17 cellular contexts compared by ENCODE assay signal in the genomic region with DNA sequence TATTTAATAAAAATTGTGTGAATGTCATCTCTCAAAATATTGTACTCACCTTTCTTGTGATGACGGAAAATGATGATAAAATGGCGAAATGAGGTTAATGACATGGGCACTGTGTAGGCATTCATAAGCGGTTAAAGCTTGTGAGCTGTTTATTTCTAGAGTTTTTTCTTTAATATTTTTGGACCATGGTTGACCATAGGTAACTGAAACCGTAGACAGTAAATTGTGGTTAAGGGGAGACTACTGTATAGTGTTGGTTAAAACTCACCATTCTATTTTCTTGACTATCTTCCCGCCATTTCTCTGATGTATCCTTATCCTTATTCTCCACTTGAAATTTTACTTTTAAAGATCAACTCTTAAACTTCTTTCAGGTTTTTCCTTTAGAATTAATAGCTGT. TPM values are rescaled to one million over a fixed set of nuclear protein-coding genes. Genes with fewer than 3 reads are reported as not detected.
DNase-seq lines count a peak whose midpoint lies in the region; ATAC-seq and TF ChIP-seq lines count a peak whose summit lies in the region.
"Had no signal": no experiment of that assay in that cellular context is flagged by ENCODE, and none has a peak within 500 bp of the region (broad histone marks: within the 10 kb centered on the region; RNA-seq: fewer than 3 reads in every experiment).

No MANE protein-coding gene starts in this region.

- H3K9ac ChIP-seq in BLaER1 = no peak overlapping the region

- H4K20me1 ChIP-seq in BLaER1 (peaks cover 100% of the 10 kb centered on the region), hepatocyte (ENCODE audit: insufficient read depth, poor library complexity, severe bottlenecking) (peaks cover 60% of the 10 kb centered on the region)

- peak; percentile 27 for ATAC-seq in HG03571 (IDR thresholded peaks at IDR 0.05; ENCODE audit: unreplicated experiment)

- H3K9me2 ChIP-seq in hepatocyte (replicated peaks; ENCODE audit: insufficient read depth) = no peaks in the 10 kb centered on the region

- no peak overlapping the region for H3K27ac ChIP-seq in BLaER1
- H3K27ac ChIP-seq in neutrophil = peak overlapping the region; percentile 82
- H3K27ac ChIP-seq in hepatocyte = no peak overlapping the region

- no peaks in the 10 kb centered on the region for H3K27me3 Mint-ChIP-seq in activated naive CD8-positive, alpha-beta T cell treated with anti-CD3 and anti-CD28 coated beads for 36 hours
- H3K27me3 Mint-ChIP-seq in activated naive CD4-positive, alpha-beta T cell treated with anti-CD3 and anti-CD28 coated beads for 36 hours (ENCODE audit: low read depth) = no peaks in the 10 kb centered on the region
- H3K27me3 Mint-ChIP-seq: CD4-positive, alpha-beta T cell had no signal

- WGBS in hepatocyte (ENCODE audit: low lambda C conversion rate, missing lambda C conversion rate) = over 99% methylated on average over 5 of the region's 5 CpGs

- DNase-seq in activated naive CD8-positive, alpha-beta T cell treated with anti-CD3 and anti-CD28 coated beads for 36 hours = no peak
- no peak for DNase-seq in activated naive CD4-positive, alpha-beta T cell treated with anti-CD3 and anti-CD28 coated beads for 36 hours
- no peak for DNase-seq in germinal center (ENCODE audit: low spot score)
- no peak for DNase-seq in hepatocyte (ENCODE audit: low spot score)
- DNase-seq in activated CD8-positive, alpha-beta memory T cell treated with anti-CD3 and anti-CD28 coated beads, Interleukin-2, amount 50 U/mL, for 48 hours = no peak
- DNase-seq: Caco-2; CD4-positive, alpha-beta T cell; GDM1; NCI-H1417; NCI-H187; NCI-H2227 treated with DMSO at 0.1 percent for 48 hours; NCI-H526; Right ventricle myocardium superior; SW 1271 had no signal

- H3K36me3 ChIP-seq in BLaER1 (peaks cover 74% of the 10 kb centered on the region), neutrophil (no peaks in the 10 kb centered on the region), hepatocyte (replicated peaks; ENCODE audit: insufficient read depth, low read depth) (no peaks in the 10 kb centered on the region)

- H3K4me3 Mint-ChIP-seq in activated naive CD8-positive, alpha-beta T cell treated with anti-CD3 and anti-CD28 coated beads for 36 hours = no peak overlapping the region
- H3K4me3 Mint-ChIP-seq in activated naive CD4-positive, alpha-beta T cell treated with anti-CD3 and anti-CD28 coated beads for 36 hours = no peak overlapping the region
- H3K4me3 Mint-ChIP-seq: CD4-positive, alpha-beta T cell had no signal

- peaks cover 32% of the 10 kb centered on the region for H3K36me3 Mint-ChIP-seq in activated naive CD8-positive, alpha-beta T cell treated with anti-CD3 and anti-CD28 coated beads for 36 hours
- H3K36me3 Mint-ChIP-seq in activated naive CD4-positive, alpha-beta T cell treated with anti-CD3 and anti-CD28 coated beads for 36 hours (ENCODE audit: low read depth) = peaks cover 19% of the 10 kb centered on the region

- no peaks in the 10 kb centered on the region for H3K9me3 Mint-ChIP-seq in activated naive CD8-positive, alpha-beta T cell treated with anti-CD3 and anti-CD28 coated beads for 36 hours
- no peaks in the 10 kb centered on the region for H3K9me3 Mint-ChIP-seq in activated naive CD4-positive, alpha-beta T cell treated with anti-CD3 and anti-CD28 coated beads for 36 hours
- H3K9me3 Mint-ChIP-seq: CD4-positive, alpha-beta T cell had no signal

- H3K4me2 ChIP-seq in BLaER1 = peak overlapping the region; percentile 35
- H3K4me2 ChIP-seq in hepatocyte = no peak overlapping the region

- no peak overlapping the region for H3K4me3 ChIP-seq in BLaER1
- peak overlapping the region; percentile 18 to 19 for H3K4me3 ChIP-seq in neutrophil (ENCODE audit: low read depth in 1 of 2, low read length in 1 of 2)
- H3K4me3 ChIP-seq in hepatocyte = no peak overlapping the region

- peaks cover 27% of the 10 kb centered on the region for H3K4me1 ChIP-seq in BLaER1
- peaks cover 55 to 56% of the 10 kb centered on the region in 2 experiments for H3K4me1 ChIP-seq in neutrophil (ENCODE audit: control insufficient read depth in 1 of 2, insufficient read depth in 1 of 2, low read depth in 1 of 2, low read length in 1 of 2)
- no peaks in the 10 kb centered on the region for H3K4me1 ChIP-seq in hepatocyte (ENCODE audit: insufficient read depth)
- H3K4me1 ChIP-seq: Caco-2 had no signal

- no peak for TF ChIP-seq CTCF in neutrophil (IDR thresholded peaks at IDR 0.05)
- no peak for TF ChIP-seq CTCF in hepatocyte (IDR thresholded peaks at IDR 0.05; ENCODE audit: poor library complexity)

- CTCF ChIA-PET in activated naive CD4-positive, alpha-beta T cell treated with anti-CD3 and anti-CD28 coated beads for 36 hours (lab: Charles Lee) = interaction anchor here (0.6 kb wide), 1 partner anchor 42 kb away, joined by 3 read pairs; no protein-coding TSS in a partner anchor

- no peaks in the 10 kb centered on the region for H3K27me3 ChIP-seq in BLaER1
- no peaks in the 10 kb centered on the region for H3K27me3 ChIP-seq in neutrophil
- no peaks in the 10 kb centered on the region for H3K27me3 ChIP-seq in hepatocyte

- peak overlapping the region; percentile 12 for H3K27ac Mint-ChIP-seq in activated naive CD8-positive, alpha-beta T cell treated with anti-CD3 and anti-CD28 coated beads for 36 hours
- no peak overlapping the region for H3K27ac Mint-ChIP-seq in activated naive CD4-positive, alpha-beta T cell treated with anti-CD3 and anti-CD28 coated beads for 36 hours

- H2AFZ ChIP-seq in hepatocyte = no peak overlapping the region

- peaks cover 34% of the 10 kb centered on the region for H3K4me1 Mint-ChIP-seq in activated naive CD8-positive, alpha-beta T cell treated with anti-CD3 and anti-CD28 coated beads for 36 hours
- H3K4me1 Mint-ChIP-seq in activated naive CD4-positive, alpha-beta T cell treated with anti-CD3 and anti-CD28 coated beads for 36 hours (ENCODE audit: low read depth) = peaks cover 42% of the 10 kb centered on the region

- peaks cover 100% of the 10 kb centered on the region for H3K79me2 ChIP-seq in hepatocyte

- H3K9me3 ChIP-seq in BLaER1 = peaks cover 9% of the 10 kb centered on the region; the same call in 1 of the 2 replicates
- H3K9me3 ChIP-seq in neutrophil = no peaks in the 10 kb centered on the region
- no peaks in the 10 kb centered on the region for H3K9me3 ChIP-seq in hepatocyte (ENCODE audit: low read depth)
- H3K9me3 ChIP-seq: Caco-2 had no signal

- intact Hi-C loops in activated naive CD4-positive, alpha-beta T cell treated with anti-CD3 and anti-CD28 coated beads for 36 hours (cut with micrococcal nuclease) = no loop called here

RNA-seq across cellular contexts. Expression of a gene that starts 14.5 kb away (rescaled TPM):
- total RNA-seq in activated naive CD8-positive, alpha-beta T cell treated with anti-CD3 and anti-CD28 coated beads for 36 hours = 10 to 100 TPM; 19.9 to 23.1 TPM
- 10 to 100 TPM; 17.8 to 19.8 TPM for total RNA-seq in activated naive CD4-positive, alpha-beta T cell treated with anti-CD3 and anti-CD28 coated beads for 36 hours
- total RNA-seq in hepatocyte = 18.9 and 22.1 TPM in 2 replicates
- polyA plus RNA-seq in hepatocyte = 10.0 and 11.3 TPM in 2 replicates

Comparison
In these comparisons a context has a peak if more than half of its experiments do, and no peak if none do; other contexts are left out.
1. H3K4me3 ChIP-seq: peak in neutrophil (2 of 2); none in BLaER1 (single experiment) and hepatocyte (single experiment).